1 cellular context compared by ENCODE assay signal in genomic region chr17:80481284-80482057, GRCh38.
TF ChIP-seq lines count a peak whose summit lies in the region.

No MANE protein-coding gene starts in this region.

TF ChIP-seq in H1, 55 proteins besides CTCF, POLR2A, EP300 and RAD21:
- TF ChIP-seq RXRA (IDR thresholded peaks at IDR 0.05; ENCODE audit: insufficient read depth, low read depth, low read length), result no peak
- TF ChIP-seq NRF1 (IDR thresholded peaks at IDR 0.05; ENCODE audit: low read depth, low read length), result no peak
- TF ChIP-seq, protein P1, sequence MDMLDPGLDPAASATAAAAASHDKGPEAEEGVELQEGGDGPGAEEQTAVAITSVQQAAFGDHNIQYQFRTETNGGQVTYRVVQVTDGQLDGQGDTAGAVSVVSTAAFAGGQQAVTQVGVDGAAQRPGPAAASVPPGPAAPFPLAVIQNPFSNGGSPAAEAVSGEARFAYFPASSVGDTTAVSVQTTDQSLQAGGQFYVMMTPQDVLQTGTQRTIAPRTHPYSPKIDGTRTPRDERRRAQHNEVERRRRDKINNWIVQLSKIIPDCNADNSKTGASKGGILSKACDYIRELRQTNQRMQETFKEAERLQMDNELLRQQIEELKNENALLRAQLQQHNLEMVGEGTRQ (IDR thresholded peaks at IDR 0.05; ENCODE audit: low read length), result no peak
- no peak for TF ChIP-seq BRCA1 (IDR thresholded peaks at IDR 0.05; ENCODE audit: low read depth, low read length)
- no peak for TF ChIP-seq HDAC2 (IDR thresholded peaks at IDR 0.05; ENCODE audit: borderline replicate concordance in 1 of 2, low read depth in 2 of 2, low read length in 2 of 2)
- TF ChIP-seq, protein P2, sequence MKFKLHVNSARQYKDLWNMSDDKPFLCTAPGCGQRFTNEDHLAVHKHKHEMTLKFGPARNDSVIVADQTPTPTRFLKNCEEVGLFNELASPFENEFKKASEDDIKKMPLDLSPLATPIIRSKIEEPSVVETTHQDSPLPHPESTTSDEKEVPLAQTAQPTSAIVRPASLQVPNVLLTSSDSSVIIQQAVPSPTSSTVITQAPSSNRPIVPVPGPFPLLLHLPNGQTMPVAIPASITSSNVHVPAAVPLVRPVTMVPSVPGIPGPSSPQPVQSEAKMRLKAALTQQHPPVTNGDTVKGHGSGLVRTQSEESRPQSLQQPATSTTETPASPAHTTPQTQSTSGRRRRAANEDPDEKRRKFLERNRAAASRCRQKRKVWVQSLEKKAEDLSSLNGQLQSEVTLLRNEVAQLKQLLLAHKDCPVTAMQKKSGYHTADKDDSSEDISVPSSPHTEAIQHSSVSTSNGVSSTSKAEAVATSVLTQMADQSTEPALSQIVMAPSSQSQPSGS (IDR thresholded peaks at IDR 0.05; ENCODE audit: low read length), result no peak
- TF ChIP-seq ZNF274 (IDR thresholded peaks at IDR 0.05; ENCODE audit: borderline replicate concordance, extremely low read depth, low read length), result no peak
